33 cellular contexts compared by ENCODE assay signal in genomic region chr7:144709066-144709465, GRCh38.
"Had no signal": no experiment of that assay in that cellular context is flagged by ENCODE, and none has a peak within 500 bp of the region (broad histone marks: within the 10 kb centered on the region; RNA-seq: fewer than 3 reads in every experiment).

No MANE protein-coding gene starts in this region.

- H3K27me3 Mint-ChIP-seq: activated B cell treated with CpG ODN at 0.5 μM for 24 hours; activated CD4-positive, alpha-beta memory T cell treated with anti-CD3 and anti-CD28 coated beads for 36 hours; activated naive CD4-positive, alpha-beta T cell treated with anti-CD3 and anti-CD28 coated beads, Interleukin-2, amount 50 U/mL, for 24 hours; activated naive CD8-positive, alpha-beta T cell treated with anti-CD3 and anti-CD28 coated beads for 36 hours; activated naive CD8-positive, alpha-beta T cell treated with anti-CD3 and anti-CD28 coated beads, Interleukin-2, amount 50 U/mL, for 24 hours; T-helper 17 cell had no signal

- H3K4me1 Mint-ChIP-seq: activated B cell treated with CpG ODN at 0.5 μM for 24 hours; activated naive CD8-positive, alpha-beta T cell treated with anti-CD3 and anti-CD28 coated beads, Interleukin-2, amount 50 U/mL, for 24 hours; endodermal cell had no signal

- H3K27ac ChIP-seq: adrenal gland, body of pancreas, cardiac muscle cell, colonic mucosa, esophagus squamous epithelium, WERI-Rb-1 had no signal

- H3K27ac Mint-ChIP-seq: activated B cell treated with CpG ODN at 0.5 μM for 24 hours; activated CD4-positive, alpha-beta memory T cell treated with anti-CD3 and anti-CD28 coated beads for 36 hours; activated naive CD4-positive, alpha-beta T cell treated with anti-CD3 and anti-CD28 coated beads for 36 hours; activated naive CD4-positive, alpha-beta T cell treated with anti-CD3 and anti-CD28 coated beads, Interleukin-2, amount 50 U/mL, for 24 hours; activated naive CD8-positive, alpha-beta T cell treated with anti-CD3 and anti-CD28 coated beads for 36 hours; activated naive CD8-positive, alpha-beta T cell treated with anti-CD3 and anti-CD28 coated beads, Interleukin-2, amount 50 U/mL, for 24 hours; activated T-helper 1 cell treated with anti-CD3 and anti-CD28 coated beads, Interleukin-12 subunit alpha, Interleukin-12 subunit beta, Interleukin-2, Interleukin-4 antibody, amounts not matched to agents 30 ng/mL and 10 ng/mL and 1 ng/mL, durations not matched to agents 14 hours and 24 hours and 36 hours; activated T-helper 2 cell treated with anti-CD3 and anti-CD28 coated beads, Interferon-gamma antibody, Interleukin-2, Interleukin-4, amounts not matched to agents 10 μg/mL and 5 μg/mL and 100 μg/mL, durations not matched to agents 14 hours and 24 hours and 36 hours; endodermal cell; T-helper 17 cell; T-helper 2 cell treated with Interferon-gamma antibody and Interleukin-4, amounts not matched to agents 5 μg/mL and 100 μg/mL, for 36 hours had no signal

- DNase-seq: activated B cell treated with CpG ODN at 0.5 μM for 24 hours; activated CD4-positive, alpha-beta memory T cell treated with anti-CD3 and anti-CD28 coated beads for 36 hours; activated CD4-positive, alpha-beta T cell treated with anti-CD3 and anti-CD28 coated beads for 48 hours; activated CD4-positive, alpha-beta T cell treated with anti-CD3 and anti-CD28 coated beads, Interleukin-2, amount 50 U/mL, for 1 hour; activated CD8-positive, alpha-beta memory T cell treated with anti-CD3 and anti-CD28 coated beads, Interleukin-2, amount 50 U/mL, for 4 hours; activated effector memory CD4-positive, alpha-beta T cell treated with anti-CD3 and anti-CD28 coated beads, Interleukin-2, amount 50 U/mL, for 16 hours; activated naive CD4-positive, alpha-beta T cell treated with anti-CD3 and anti-CD28 coated beads for 36 hours; activated naive CD8-positive, alpha-beta T cell treated with anti-CD3 and anti-CD28 coated beads for 36 hours; activated naive CD8-positive, alpha-beta T cell treated with anti-CD3 and anti-CD28 coated beads, Interleukin-2, amount 50 U/mL, for 24 hours; activated T-cell treated with anti-CD3 and anti-CD28 coated beads, Interleukin-2, amount 50 U/mL, for 1 hour; activated T-cell treated with anti-CD3 and anti-CD28 coated beads, Interleukin-2, amount 50 U/mL, for 48 hours; adrenal gland; amygdala; aorta; body of pancreas; central memory CD4-positive, alpha-beta T cell; cerebellar nuclear complex; colonic mucosa; effector CD8-positive, alpha-beta T cell; endodermal cell; esophagus squamous epithelium; head of caudate nucleus; T-helper 1 cell; T-helper 17 cell; T1000; WERI-Rb-1 had no signal

- FAIRE-seq: frontal cortex had no signal

- H3K9me3 Mint-ChIP-seq: activated B cell treated with CpG ODN at 0.5 μM for 24 hours; activated CD4-positive, alpha-beta memory T cell treated with anti-CD3 and anti-CD28 coated beads for 36 hours; activated naive CD4-positive, alpha-beta T cell treated with anti-CD3 and anti-CD28 coated beads for 36 hours; activated naive CD4-positive, alpha-beta T cell treated with anti-CD3 and anti-CD28 coated beads, Interleukin-2, amount 50 U/mL, for 24 hours; activated T-helper 1 cell treated with anti-CD3 and anti-CD28 coated beads, Interleukin-12 subunit alpha, Interleukin-12 subunit beta, Interleukin-2, Interleukin-4 antibody, amounts not matched to agents 30 ng/mL and 10 ng/mL and 1 ng/mL, durations not matched to agents 14 hours and 24 hours and 36 hours; activated T-helper 2 cell treated with anti-CD3 and anti-CD28 coated beads, Interferon-gamma antibody, Interleukin-2, Interleukin-4, amounts not matched to agents 10 μg/mL and 5 μg/mL and 100 μg/mL, durations not matched to agents 14 hours and 24 hours and 36 hours; endodermal cell; T-helper 2 cell treated with Interferon-gamma antibody and Interleukin-4, amounts not matched to agents 5 μg/mL and 100 μg/mL, for 36 hours had no signal

- H3K4me3 Mint-ChIP-seq: activated B cell treated with CpG ODN at 0.5 μM for 24 hours; activated CD4-positive, alpha-beta memory T cell treated with anti-CD3 and anti-CD28 coated beads for 36 hours; activated naive CD4-positive, alpha-beta T cell treated with anti-CD3 and anti-CD28 coated beads for 36 hours; activated naive CD4-positive, alpha-beta T cell treated with anti-CD3 and anti-CD28 coated beads, Interleukin-2, amount 50 U/mL, for 24 hours; activated naive CD8-positive, alpha-beta T cell treated with anti-CD3 and anti-CD28 coated beads for 36 hours; activated naive CD8-positive, alpha-beta T cell treated with anti-CD3 and anti-CD28 coated beads, Interleukin-2, amount 50 U/mL, for 24 hours; activated T-helper 1 cell treated with anti-CD3 and anti-CD28 coated beads, Interleukin-12 subunit alpha, Interleukin-12 subunit beta, Interleukin-2, Interleukin-4 antibody, amounts not matched to agents 30 ng/mL and 10 ng/mL and 1 ng/mL, durations not matched to agents 14 hours and 24 hours and 36 hours; endodermal cell; T-helper 17 cell; T-helper 2 cell treated with Interferon-gamma antibody and Interleukin-4, amounts not matched to agents 5 μg/mL and 100 μg/mL, for 36 hours had no signal

- ATAC-seq: activated CD4-positive, CD25-positive, alpha-beta regulatory T cell treated with anti-CD3 and anti-CD28 coated beads, Interleukin-2, amount 50 U/mL, for 24 hours; activated naive CD8-positive, alpha-beta T cell treated with anti-CD3 and anti-CD28 coated beads, Interleukin-2, amount 50 U/mL, for 24 hours; body of pancreas; T-helper 17 cell had no signal
